In genomic region chr1:93756656-93757055, GRCh38 we compare ENCODE assay signal across 21 cellular contexts.
DNase-seq lines count a peak whose midpoint lies in the region; ATAC-seq, FAIRE-seq and TF ChIP-seq lines count a peak whose summit lies in the region.
"Had no signal": no experiment of that assay in that cellular context is flagged by ENCODE, and none has a peak within 500 bp of the region (broad histone marks: within the 10 kb centered on the region; RNA-seq: fewer than 3 reads in every experiment).

No MANE protein-coding gene starts in this region.

- DNase-seq in SK-N-SH: no peak
- no peak for DNase-seq in Panc1 (ENCODE audit: low read depth, low spot score)
- DNase-seq in fibroblast of the aortic adventitia (ENCODE audit: low read depth): peak; percentile 48
- DNase-seq in urothelium cell line (ENCODE audit: low spot score): peak; percentile 26
- no peak for DNase-seq in GM13977 (ENCODE audit: low spot score)
- no peak for DNase-seq in H4 (ENCODE audit: low spot score)
- DNase-seq in SKM-1 treated with dmso at 0.1 percent for 144 hours (lab: John Stamatoyannopoulos, UW; ENCODE audit: unreplicated experiment): no peak
- DNase-seq: 8988T, C1 segment of cervical spinal cord, COR-L47, DMS53, NCI-H1105, NCI-H187, NCI-H446 treated with DMSO at 0.1 percent for 48 hours, NCI-H82, RPMI8226 had no signal

- no peak for FAIRE-seq in urothelium cell line (lab: Jason Lieb, UNC)
- FAIRE-seq: GM12878, GM19239, HTR-8/SVneo had no signal

- CTCF ChIA-PET in SK-N-SH (lab: Yijun Ruan, JAX): interaction anchor here (1.0 to 1.4 kb wide), 2 partner anchors 88 to 127 kb away, joined by 3 read pairs; no protein-coding TSS in a partner anchor
- CTCF ChIA-PET in Panc1 (lab: Charles Lee): no interaction called here

- intact Hi-C loops in Panc1 (cut with micrococcal nuclease; ENCODE audit: unreplicated experiment): no loop called here

- no peak for TF ChIP-seq EP300 in SK-N-SH (IDR thresholded peaks at IDR 0.05; ENCODE audit: borderline replicate concordance in 1 of 2, low read depth in 1 of 2, low read length in 1 of 2)

- H3K4me3 ChIP-seq in SK-N-SH (ENCODE audit: low read depth in 2 of 2, low read length in 1 of 2) (no peak overlapping the region), Panc1 (ENCODE audit: low read depth in 2 of 2, low read length in 2 of 2) (no peak overlapping the region), fibroblast of the aortic adventitia (ENCODE audit: low read depth, low read length) (no peak overlapping the region)
- H3K4me3 ChIP-seq: GM12878, SJSA1 had no signal

- H3K27ac ChIP-seq in SK-N-SH (ENCODE audit: low read depth in 2 of 2, low read length in 1 of 2): no peak overlapping the region
- H3K27ac ChIP-seq in Panc1 (ENCODE audit: low read length): peak overlapping the region; percentile 79
- H3K27ac ChIP-seq: SJSA1 had no signal

- TF ChIP-seq CTCF in SK-N-SH (IDR thresholded peaks at IDR 0.05) (no peak), Panc1 (IDR thresholded peaks at IDR 0.05) (no peak), fibroblast of the aortic adventitia (IDR thresholded peaks at IDR 0.05; ENCODE audit: insufficient read depth, low read length) (no peak), GM13977 (IDR thresholded peaks at IDR 0.05; ENCODE audit: extremely low read depth, insufficient read depth, missing control alignments) (no peak)

- no peaks in the 10 kb centered on the region for H3K9me2 ChIP-seq in SK-N-SH

- H3K79me2 ChIP-seq in SK-N-SH (ENCODE audit: insufficient read depth): no peaks in the 10 kb centered on the region

- no peak overlapping the region for H2AFZ ChIP-seq in SK-N-SH (ENCODE audit: low read depth)

- H3K4me1 ChIP-seq in SK-N-SH (ENCODE audit: control insufficient read depth in 1 of 2, insufficient read depth in 2 of 2, low read depth in 1 of 2, low read length in 1 of 2): peaks cover 9 to 23% of the 10 kb centered on the region in 2 experiments
- H3K4me1 ChIP-seq in Panc1 (ENCODE audit: control insufficient read depth, insufficient read depth, low read length): peaks cover 38% of the 10 kb centered on the region

- in situ Hi-C loops in Panc1 (cut with HindIII; ENCODE audit: low pct_unique_long_range_greater_than_20kb, low sequenced_read_pairs): no loop called here
- in situ Hi-C loops in GM13977 (cut with MboI; ENCODE audit: low pct_unique_long_range_greater_than_20kb, low sequenced_read_pairs, unreplicated experiment): no loop called here

- BruUV-seq in Panc1 (replicated peaks; lab: Mats Ljungman, UMichigan): no TSS peak

- H3K27me3 ChIP-seq in SK-N-SH (ENCODE audit: insufficient read depth) (no peaks in the 10 kb centered on the region), Panc1 (ENCODE audit: control insufficient read depth, insufficient read depth, low read length) (no peaks in the 10 kb centered on the region)
- H3K27me3 ChIP-seq: SJSA1 had no signal

- H3F3A ChIP-seq in SK-N-SH (replicated peaks; ENCODE audit: insufficient read depth): peaks cover 25% of the 10 kb centered on the region

- ATAC-seq in SK-N-SH treated with all-trans-retinoic acid at 6 μM for 48 hours: no peak
- ATAC-seq in Panc1: no peak
- ATAC-seq: GM12878 had no signal

- H3K9me3 ChIP-seq in SK-N-SH (no peaks in the 10 kb centered on the region), Panc1 (ENCODE audit: control insufficient read depth, insufficient read depth, low read depth, low read length) (no peaks in the 10 kb centered on the region)
- H3K9me3 ChIP-seq: SJSA1 had no signal

- H3K36me3 ChIP-seq in SK-N-SH (replicated peaks in 1 of 2; ENCODE audit: control insufficient read depth in 1 of 2, insufficient read depth in 2 of 2, low read length in 1 of 2) (no peaks in the 10 kb centered on the region), Panc1 (ENCODE audit: control insufficient read depth, insufficient read depth, low read length) (no peaks in the 10 kb centered on the region)
- H3K36me3 ChIP-seq: SJSA1 had no signal

- no peak for TF ChIP-seq RAD21 in SK-N-SH (IDR thresholded peaks at IDR 0.05; ENCODE audit: low read length)

- POLR2A ChIA-PET in SK-N-SH (lab: Yijun Ruan, JAX) (no interaction called here), Panc1 (lab: Charles Lee) (no interaction called here)

- no peaks in the 10 kb centered on the region for H4K20me1 ChIP-seq in SK-N-SH (ENCODE audit: insufficient read depth)

- no peak overlapping the region for H3K9ac ChIP-seq in SK-N-SH

- no peak overlapping the region for H3K4me2 ChIP-seq in SK-N-SH

TF ChIP-seq in SK-N-SH, 30 proteins besides CTCF, POLR2A, EP300 and RAD21:
- TF ChIP-seq SIN3A (IDR thresholded peaks at IDR 0.05; ENCODE audit: borderline replicate concordance, low read depth, low read length) (no peak), JUND (IDR thresholded peaks at IDR 0.05) (no peak), TAF1 (IDR thresholded peaks at IDR 0.05; ENCODE audit: borderline replicate concordance, low read depth, low read length) (no peak), ZBTB33 (IDR thresholded peaks at IDR 0.05; ENCODE audit: borderline replicate concordance, low read depth) (no peak), MAX (IDR thresholded peaks at IDR 0.05; ENCODE audit: low read depth) (no peak), NFIC (IDR thresholded peaks at IDR 0.05; ENCODE audit: borderline replicate concordance) (peak; percentile 32; the same call in 1 of the 2 replicates)

TF ChIP-seq in SK-N-SH treated with all-trans-retinoic acid at 6 μM for 48 hours, 23 proteins besides CTCF, POLR2A, EP300 and RAD21 (continues in another document):
- no peak for TF ChIP-seq SNAI2 (CRISPR knock-in tag; IDR thresholded peaks at IDR 0.05)
- no peak for TF ChIP-seq PATZ1 (CRISPR knock-in tag; IDR thresholded peaks at IDR 0.05; ENCODE audit: borderline replicate concordance)
- no peak for TF ChIP-seq CREB5 (CRISPR knock-in tag; IDR thresholded peaks at IDR 0.05; ENCODE audit: low read depth)
- no peak for TF ChIP-seq ZFP30 (CRISPR knock-in tag; IDR thresholded peaks at IDR 0.05)
- TF ChIP-seq CSRNP3 (CRISPR knock-in tag; IDR thresholded peaks at IDR 0.05): no peak
- TF ChIP-seq ISL1 (CRISPR knock-in tag; IDR thresholded peaks at IDR 0.05): no peak
- no peak for TF ChIP-seq TCF4 (CRISPR knock-in tag; IDR thresholded peaks at IDR 0.05; ENCODE audit: borderline replicate concordance)
- no peak for TF ChIP-seq TOX (CRISPR knock-in tag; IDR thresholded peaks at IDR 0.05; ENCODE audit: borderline replicate concordance)
- TF ChIP-seq ARNTL (CRISPR knock-in tag; IDR thresholded peaks at IDR 0.05; ENCODE audit: borderline replicate concordance, low read depth): no peak
- no peak for TF ChIP-seq ZNF565 (CRISPR knock-in tag; conservative IDR thresholded peaks at IDR 0.05; ENCODE audit: low read depth)
- TF ChIP-seq ZFP3 (CRISPR knock-in tag; IDR thresholded peaks at IDR 0.05): no peak
- TF ChIP-seq POU6F1 (CRISPR knock-in tag; IDR thresholded peaks at IDR 0.05; ENCODE audit: borderline replicate concordance, low read depth): no peak
- TF ChIP-seq PPARA (CRISPR knock-in tag; IDR thresholded peaks at IDR 0.05; ENCODE audit: borderline replicate concordance): no peak

Comparison
In these comparisons a context has a peak if more than half of its experiments do, and no peak if none do; other contexts are left out.
1. DNase-seq: peak in fibroblast of the aortic adventitia (single experiment) and urothelium cell line (single experiment); none in SK-N-SH (single experiment), Panc1 (single experiment), GM13977 (single experiment), H4 (single experiment) and SKM-1 treated with dmso at 0.1 percent for 144 hours (single experiment).